ENCODE assay signal across 2 cellular contexts in the genomic region with DNA sequence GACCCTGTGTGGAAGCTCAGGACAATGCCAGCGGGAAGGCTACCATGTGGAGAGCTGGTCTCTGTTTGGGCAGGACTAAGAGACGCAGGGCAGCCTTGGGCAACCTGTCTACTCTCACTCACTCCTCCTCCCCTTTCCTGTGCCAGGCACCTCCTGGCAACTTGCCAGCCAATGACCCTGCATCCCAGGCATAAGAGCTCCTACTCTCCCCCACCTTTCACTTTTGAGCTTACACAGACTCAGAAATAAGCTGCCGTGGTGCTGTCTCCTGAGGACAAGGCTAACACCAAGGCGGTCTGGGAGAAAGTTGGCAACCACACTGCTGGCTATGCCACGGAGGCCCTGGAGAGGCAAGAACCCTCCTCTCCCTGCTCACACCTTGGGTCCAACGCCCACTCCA.
TF ChIP-seq lines count a peak whose summit lies in the region.

No MANE protein-coding gene starts in this region.

TF ChIP-seq in SK-N-SH, 30 proteins besides CTCF, POLR2A, EP300 and RAD21:
- TF ChIP-seq RFX5 (IDR thresholded peaks at IDR 0.05; ENCODE audit: low read length) = no peak
- TF ChIP-seq MEF2A (IDR thresholded peaks at IDR 0.05; ENCODE audit: borderline replicate concordance, low read depth) = no peak
- no peak for TF ChIP-seq YY1 (IDR thresholded peaks at IDR 0.05; ENCODE audit: low read depth)
- no peak for TF ChIP-seq MXI1 (IDR thresholded peaks at IDR 0.05; ENCODE audit: low read depth, low read length)
- TF ChIP-seq RCOR1 (IDR thresholded peaks at IDR 0.05; ENCODE audit: low read length) = no peak
- TF ChIP-seq, protein P1, sequence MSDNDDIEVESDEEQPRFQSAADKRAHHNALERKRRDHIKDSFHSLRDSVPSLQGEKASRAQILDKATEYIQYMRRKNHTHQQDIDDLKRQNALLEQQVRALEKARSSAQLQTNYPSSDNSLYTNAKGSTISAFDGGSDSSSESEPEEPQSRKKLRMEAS (IDR thresholded peaks at IDR 0.05; ENCODE audit: low read depth) = no peak
- TF ChIP-seq SMC3 (IDR thresholded peaks at IDR 0.05; ENCODE audit: low read depth, low read length) = no peak
- no peak for TF ChIP-seq NRF1 (IDR thresholded peaks at IDR 0.05; ENCODE audit: low read depth, low read length)
- TF ChIP-seq SIN3A (IDR thresholded peaks at IDR 0.05; ENCODE audit: borderline replicate concordance, low read depth, low read length) = no peak
- TF ChIP-seq NFIC (IDR thresholded peaks at IDR 0.05; ENCODE audit: borderline replicate concordance) = no peak
- no peak for TF ChIP-seq TAF1 (IDR thresholded peaks at IDR 0.05; ENCODE audit: borderline replicate concordance, low read depth, low read length)
- TF ChIP-seq RXRA (IDR thresholded peaks at IDR 0.05; ENCODE audit: borderline replicate concordance, low read depth) = no peak
- TF ChIP-seq, protein P2, sequence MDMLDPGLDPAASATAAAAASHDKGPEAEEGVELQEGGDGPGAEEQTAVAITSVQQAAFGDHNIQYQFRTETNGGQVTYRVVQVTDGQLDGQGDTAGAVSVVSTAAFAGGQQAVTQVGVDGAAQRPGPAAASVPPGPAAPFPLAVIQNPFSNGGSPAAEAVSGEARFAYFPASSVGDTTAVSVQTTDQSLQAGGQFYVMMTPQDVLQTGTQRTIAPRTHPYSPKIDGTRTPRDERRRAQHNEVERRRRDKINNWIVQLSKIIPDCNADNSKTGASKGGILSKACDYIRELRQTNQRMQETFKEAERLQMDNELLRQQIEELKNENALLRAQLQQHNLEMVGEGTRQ (IDR thresholded peaks at IDR 0.05; ENCODE audit: borderline replicate concordance, low read depth, low read length) = no peak
- no peak for TF ChIP-seq EZH2phosphoT487 (IDR thresholded peaks at IDR 0.05; ENCODE audit: borderline replicate concordance, low read depth)
- TF ChIP-seq, protein P3, sequence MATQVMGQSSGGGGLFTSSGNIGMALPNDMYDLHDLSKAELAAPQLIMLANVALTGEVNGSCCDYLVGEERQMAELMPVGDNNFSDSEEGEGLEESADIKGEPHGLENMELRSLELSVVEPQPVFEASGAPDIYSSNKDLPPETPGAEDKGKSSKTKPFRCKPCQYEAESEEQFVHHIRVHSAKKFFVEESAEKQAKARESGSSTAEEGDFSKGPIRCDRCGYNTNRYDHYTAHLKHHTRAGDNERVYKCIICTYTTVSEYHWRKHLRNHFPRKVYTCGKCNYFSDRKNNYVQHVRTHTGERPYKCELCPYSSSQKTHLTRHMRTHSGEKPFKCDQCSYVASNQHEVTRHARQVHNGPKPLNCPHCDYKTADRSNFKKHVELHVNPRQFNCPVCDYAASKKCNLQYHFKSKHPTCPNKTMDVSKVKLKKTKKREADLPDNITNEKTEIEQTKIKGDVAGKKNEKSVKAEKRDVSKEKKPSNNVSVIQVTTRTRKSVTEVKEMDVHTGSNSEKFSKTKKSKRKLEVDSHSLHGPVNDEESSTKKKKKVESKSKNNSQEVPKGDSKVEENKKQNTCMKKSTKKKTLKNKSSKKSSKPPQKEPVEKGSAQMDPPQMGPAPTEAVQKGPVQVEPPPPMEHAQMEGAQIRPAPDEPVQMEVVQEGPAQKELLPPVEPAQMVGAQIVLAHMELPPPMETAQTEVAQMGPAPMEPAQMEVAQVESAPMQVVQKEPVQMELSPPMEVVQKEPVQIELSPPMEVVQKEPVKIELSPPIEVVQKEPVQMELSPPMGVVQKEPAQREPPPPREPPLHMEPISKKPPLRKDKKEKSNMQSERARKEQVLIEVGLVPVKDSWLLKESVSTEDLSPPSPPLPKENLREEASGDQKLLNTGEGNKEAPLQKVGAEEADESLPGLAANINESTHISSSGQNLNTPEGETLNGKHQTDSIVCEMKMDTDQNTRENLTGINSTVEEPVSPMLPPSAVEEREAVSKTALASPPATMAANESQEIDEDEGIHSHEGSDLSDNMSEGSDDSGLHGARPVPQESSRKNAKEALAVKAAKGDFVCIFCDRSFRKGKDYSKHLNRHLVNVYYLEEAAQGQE (IDR thresholded peaks at IDR 0.05; ENCODE audit: low read depth, low read length) = no peak
- no peak for TF ChIP-seq FOSL2 (IDR thresholded peaks at IDR 0.05; ENCODE audit: borderline replicate concordance, low read depth)
- TF ChIP-seq, protein P4, sequence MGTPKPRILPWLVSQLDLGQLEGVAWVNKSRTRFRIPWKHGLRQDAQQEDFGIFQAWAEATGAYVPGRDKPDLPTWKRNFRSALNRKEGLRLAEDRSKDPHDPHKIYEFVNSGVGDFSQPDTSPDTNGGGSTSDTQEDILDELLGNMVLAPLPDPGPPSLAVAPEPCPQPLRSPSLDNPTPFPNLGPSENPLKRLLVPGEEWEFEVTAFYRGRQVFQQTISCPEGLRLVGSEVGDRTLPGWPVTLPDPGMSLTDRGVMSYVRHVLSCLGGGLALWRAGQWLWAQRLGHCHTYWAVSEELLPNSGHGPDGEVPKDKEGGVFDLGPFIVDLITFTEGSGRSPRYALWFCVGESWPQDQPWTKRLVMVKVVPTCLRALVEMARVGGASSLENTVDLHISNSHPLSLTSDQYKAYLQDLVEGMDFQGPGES (IDR thresholded peaks at IDR 0.05; ENCODE audit: low read depth, low read length) = no peak
- TF ChIP-seq TCF12 (IDR thresholded peaks at IDR 0.05) = no peak
- no peak for TF ChIP-seq POLR2AphosphoS5 (IDR thresholded peaks at IDR 0.05; ENCODE audit: low read depth, low read length)
- TF ChIP-seq TEAD4 (IDR thresholded peaks at IDR 0.05; ENCODE audit: borderline replicate concordance, insufficient read depth) = no peak

TF ChIP-seq in SK-N-SH treated with all-trans-retinoic acid at 6 μM for 48 hours, 23 proteins besides CTCF, POLR2A, EP300 and RAD21:
- TF ChIP-seq ZC3H10 (CRISPR knock-in tag; IDR thresholded peaks at IDR 0.05) (no peak), ZNF8 (CRISPR knock-in tag; IDR thresholded peaks at IDR 0.05) (no peak), ARNTL (CRISPR knock-in tag; IDR thresholded peaks at IDR 0.05; ENCODE audit: borderline replicate concordance, low read depth) (no peak), OSR1 (CRISPR knock-in tag; IDR thresholded peaks at IDR 0.05) (no peak), ZFP30 (CRISPR knock-in tag; IDR thresholded peaks at IDR 0.05) (no peak), TOX (CRISPR knock-in tag; IDR thresholded peaks at IDR 0.05; ENCODE audit: borderline replicate concordance) (no peak), ZNF70 (CRISPR knock-in tag; IDR thresholded peaks at IDR 0.05) (no peak), CSDC2 (CRISPR knock-in tag; IDR thresholded peaks at IDR 0.05) (no peak)
- TF ChIP-seq, protein P5, sequence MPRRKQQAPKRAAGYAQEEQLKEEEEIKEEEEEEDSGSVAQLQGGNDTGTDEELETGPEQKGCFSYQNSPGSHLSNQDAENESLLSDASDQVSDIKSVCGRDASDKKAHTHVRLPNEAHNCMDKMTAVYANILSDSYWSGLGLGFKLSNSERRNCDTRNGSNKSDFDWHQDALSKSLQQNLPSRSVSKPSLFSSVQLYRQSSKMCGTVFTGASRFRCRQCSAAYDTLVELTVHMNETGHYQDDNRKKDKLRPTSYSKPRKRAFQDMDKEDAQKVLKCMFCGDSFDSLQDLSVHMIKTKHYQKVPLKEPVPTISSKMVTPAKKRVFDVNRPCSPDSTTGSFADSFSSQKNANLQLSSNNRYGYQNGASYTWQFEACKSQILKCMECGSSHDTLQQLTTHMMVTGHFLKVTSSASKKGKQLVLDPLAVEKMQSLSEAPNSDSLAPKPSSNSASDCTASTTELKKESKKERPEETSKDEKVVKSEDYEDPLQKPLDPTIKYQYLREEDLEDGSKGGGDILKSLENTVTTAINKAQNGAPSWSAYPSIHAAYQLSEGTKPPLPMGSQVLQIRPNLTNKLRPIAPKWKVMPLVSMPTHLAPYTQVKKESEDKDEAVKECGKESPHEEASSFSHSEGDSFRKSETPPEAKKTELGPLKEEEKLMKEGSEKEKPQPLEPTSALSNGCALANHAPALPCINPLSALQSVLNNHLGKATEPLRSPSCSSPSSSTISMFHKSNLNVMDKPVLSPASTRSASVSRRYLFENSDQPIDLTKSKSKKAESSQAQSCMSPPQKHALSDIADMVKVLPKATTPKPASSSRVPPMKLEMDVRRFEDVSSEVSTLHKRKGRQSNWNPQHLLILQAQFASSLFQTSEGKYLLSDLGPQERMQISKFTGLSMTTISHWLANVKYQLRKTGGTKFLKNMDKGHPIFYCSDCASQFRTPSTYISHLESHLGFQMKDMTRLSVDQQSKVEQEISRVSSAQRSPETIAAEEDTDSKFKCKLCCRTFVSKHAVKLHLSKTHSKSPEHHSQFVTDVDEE (CRISPR knock-in tag; IDR thresholded peaks at IDR 0.05) = no peak
- TF ChIP-seq, protein P6, sequence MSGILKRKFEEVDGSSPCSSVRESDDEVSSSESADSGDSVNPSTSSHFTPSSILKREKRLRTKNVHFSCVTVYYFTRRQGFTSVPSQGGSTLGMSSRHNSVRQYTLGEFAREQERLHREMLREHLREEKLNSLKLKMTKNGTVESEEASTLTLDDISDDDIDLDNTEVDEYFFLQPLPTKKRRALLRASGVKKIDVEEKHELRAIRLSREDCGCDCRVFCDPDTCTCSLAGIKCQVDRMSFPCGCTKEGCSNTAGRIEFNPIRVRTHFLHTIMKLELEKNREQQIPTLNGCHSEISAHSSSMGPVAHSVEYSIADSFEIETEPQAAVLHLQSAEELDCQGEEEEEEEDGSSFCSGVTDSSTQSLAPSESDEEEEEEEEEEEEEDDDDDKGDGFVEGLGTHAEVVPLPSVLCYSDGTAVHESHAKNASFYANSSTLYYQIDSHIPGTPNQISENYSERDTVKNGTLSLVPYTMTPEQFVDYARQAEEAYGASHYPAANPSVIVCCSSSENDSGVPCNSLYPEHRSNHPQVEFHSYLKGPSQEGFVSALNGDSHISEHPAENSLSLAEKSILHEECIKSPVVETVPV (CRISPR knock-in tag; IDR thresholded peaks at IDR 0.05) = no peak
